Comparison of ENCODE assay signal across 27 cellular contexts in the genomic region with DNA sequence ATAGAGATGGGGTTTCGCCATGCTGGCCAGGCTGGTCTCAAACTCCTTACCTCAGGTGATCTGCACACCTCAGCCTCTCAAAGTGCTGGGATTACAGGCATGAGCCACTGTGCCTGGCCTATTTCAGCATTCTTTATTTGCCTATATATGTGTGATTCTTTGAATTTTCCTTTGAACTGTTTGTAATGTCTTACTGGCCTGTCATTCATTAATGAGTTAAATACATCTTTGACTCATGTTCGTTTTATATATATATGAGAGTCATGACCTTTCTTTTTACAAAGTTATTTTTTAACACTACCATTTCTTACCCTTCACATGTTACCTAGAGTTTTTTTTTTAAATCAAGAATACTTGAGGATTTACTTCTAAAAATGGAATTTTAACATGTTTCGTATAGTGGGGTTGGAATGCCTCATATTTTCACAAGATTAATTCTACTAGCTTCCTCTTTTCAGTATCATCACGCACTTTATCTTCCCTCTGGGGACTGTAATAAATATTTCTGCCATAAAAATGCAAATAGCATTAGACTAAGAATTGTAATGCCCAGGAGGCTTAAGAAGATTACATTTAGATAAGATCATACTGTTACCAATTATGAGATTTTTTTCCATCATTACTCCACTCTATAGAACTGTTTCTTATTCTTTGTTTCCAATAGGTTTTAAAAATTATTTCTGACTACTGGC.
A peak's percentile ranks its signal among the peaks of the same experiment; 100 is the strongest.
DNase-seq lines count a peak whose midpoint lies in the region; ATAC-seq and TF ChIP-seq lines count a peak whose summit lies in the region.
"Had no signal": no experiment of that assay in that cellular context is flagged by ENCODE, and none has a peak within 500 bp of the region (broad histone marks: within the 10 kb centered on the region; RNA-seq: fewer than 3 reads in every experiment).

No MANE protein-coding gene starts in this region.

- no peak overlapping the region for H3K4me3 Mint-ChIP-seq in memory B cell
- H3K4me3 Mint-ChIP-seq in activated CD4-positive, alpha-beta memory T cell treated with anti-CD3 and anti-CD28 coated beads, Interleukin-2, amount 10 ng/mL, durations not matched to agents 7 days and 5 days, result no peak overlapping the region
- H3K4me3 Mint-ChIP-seq: CD4-positive, alpha-beta memory T cell; GM23338; neural crest cell; T-helper 17 cell had no signal

- no peak for TF ChIP-seq CTCF in upper lobe of left lung (IDR thresholded peaks at IDR 0.05)

- H3K4me3 ChIP-seq in upper lobe of left lung, result no peak overlapping the region
- H3K4me3 ChIP-seq: adrenal gland, colonic mucosa, GM23338, psoas muscle, skin epidermis, tibial artery had no signal

- peaks cover 3% of the 10 kb centered on the region for H3K4me1 Mint-ChIP-seq in memory B cell
- no peaks in the 10 kb centered on the region for H3K4me1 Mint-ChIP-seq in activated CD4-positive, alpha-beta memory T cell treated with anti-CD3 and anti-CD28 coated beads, Interleukin-2, amount 10 ng/mL, durations not matched to agents 7 days and 5 days
- H3K4me1 Mint-ChIP-seq: CD4-positive, alpha-beta memory T cell; T-helper 17 cell had no signal

- intact Hi-C loops in Right ventricle myocardium superior (cut with DNase I), result no loop called here

- TF ChIP-seq POLR2A in upper lobe of left lung (IDR thresholded peaks at IDR 0.05), result no peak

- in situ Hi-C loops in Caki2 (cut with HindIII; ENCODE audit: low pct_unique_long_range_greater_than_20kb, low sequenced_read_pairs), result no loop called here

- H3K27me3 ChIP-seq in upper lobe of left lung, result no peaks in the 10 kb centered on the region
- H3K27me3 ChIP-seq: adrenal gland, colonic mucosa, tibial artery had no signal

- H3K27ac Mint-ChIP-seq in memory B cell, result no peak overlapping the region
- no peak overlapping the region for H3K27ac Mint-ChIP-seq in activated CD4-positive, alpha-beta memory T cell treated with anti-CD3 and anti-CD28 coated beads, Interleukin-2, amount 10 ng/mL, durations not matched to agents 7 days and 5 days
- H3K27ac Mint-ChIP-seq: CD4-positive, alpha-beta memory T cell; GM23338; T-helper 17 cell had no signal

- peaks cover 2% of the 10 kb centered on the region for H3K27me3 Mint-ChIP-seq in memory B cell
- H3K27me3 Mint-ChIP-seq in activated CD4-positive, alpha-beta memory T cell treated with anti-CD3 and anti-CD28 coated beads, Interleukin-2, amount 10 ng/mL, durations not matched to agents 7 days and 5 days, result peaks cover 9% of the 10 kb centered on the region
- H3K27me3 Mint-ChIP-seq: T-helper 17 cell had no signal

- peaks cover 11% of the 10 kb centered on the region for H3K9me3 Mint-ChIP-seq in memory B cell
- peaks cover 6% of the 10 kb centered on the region for H3K9me3 Mint-ChIP-seq in activated CD4-positive, alpha-beta memory T cell treated with anti-CD3 and anti-CD28 coated beads, Interleukin-2, amount 10 ng/mL, durations not matched to agents 7 days and 5 days

- no peaks in the 10 kb centered on the region for H3K36me3 Mint-ChIP-seq in memory B cell
- H3K36me3 Mint-ChIP-seq in activated CD4-positive, alpha-beta memory T cell treated with anti-CD3 and anti-CD28 coated beads, Interleukin-2, amount 10 ng/mL, durations not matched to agents 7 days and 5 days (ENCODE audit: low read depth), result no peaks in the 10 kb centered on the region

- CTCF ChIA-PET in activated CD4-positive, alpha-beta memory T cell treated with anti-CD3 and anti-CD28 coated beads, Interleukin-2, amount 10 ng/mL, durations not matched to agents 7 days and 5 days (lab: Charles Lee), result no interaction called here

- peaks cover 0 to under 1% (median 0%) of the 10 kb centered on the region in 4 donors for H3K4me1 ChIP-seq in upper lobe of left lung
- H3K4me1 ChIP-seq: adrenal gland, colonic mucosa, psoas muscle had no signal

- TF ChIP-seq EP300 in upper lobe of left lung (IDR thresholded peaks at IDR 0.05), result no peak

- no peak overlapping the region for H3K27ac ChIP-seq in upper lobe of left lung
- H3K27ac ChIP-seq: adrenal gland, colonic mucosa, psoas muscle, skin epidermis, tibial artery, VCaP had no signal

- 48 to 71% methylated on average over 4 of the region's 4 CpGs for WGBS in upper lobe of left lung, 2 donors

- POLR2A ChIA-PET in activated CD4-positive, alpha-beta memory T cell treated with anti-CD3 and anti-CD28 coated beads, Interleukin-2, amount 10 ng/mL, durations not matched to agents 7 days and 5 days (lab: Charles Lee), result no interaction called here

- no peaks in the 10 kb centered on the region for H3K9me3 ChIP-seq in upper lobe of left lung
- H3K9me3 ChIP-seq: adrenal gland, colonic mucosa, psoas muscle, tibial artery had no signal

- no peaks in the 10 kb centered on the region for H3K36me3 ChIP-seq in upper lobe of left lung
- H3K36me3 ChIP-seq: adrenal gland, colonic mucosa had no signal

- ATAC-seq in GM19452 (IDR thresholded peaks at IDR 0.05; ENCODE audit: unreplicated experiment), result peak; percentile 61
- ATAC-seq in memory B cell (ENCODE audit: low read depth), result peak; percentile 75
- no peak for ATAC-seq in upper lobe of left lung (ENCODE audit: low FRiP score in 2 of 2)
- ATAC-seq in Right ventricle myocardium superior (ENCODE audit: poor library complexity), result no peak
- ATAC-seq: GM23338; left colon; PC-3; psoas muscle; stimulated activated naive CD8-positive, alpha-beta T cell treated with anti-CD3 and anti-CD28 coated beads, Interleukin-15, Interleukin-2, amounts not matched to agents 100 U/mL and 50 U/mL, for 24 hours; T-helper 17 cell had no signal

- DNase-seq in Caki2 (ENCODE audit: low read depth), result peak; percentile 12
- peak; percentile 40 for DNase-seq in NCI-H1048 (lab: John Stamatoyannopoulos, UW)
- no peak for DNase-seq in memory B cell (ENCODE audit: low spot score in 2 of 2)
- no peak for DNase-seq in NCI-H2227 treated with DMSO at 0.1 percent for 48 hours (lab: John Stamatoyannopoulos, UW)
- DNase-seq in activated CD4-positive, alpha-beta memory T cell treated with anti-CD3 and anti-CD28 coated beads, Interleukin-2, amount 10 ng/mL, durations not matched to agents 7 days and 5 days, result no peak
- DNase-seq in upper lobe of left lung, result no peak
- no peak for DNase-seq in Right ventricle myocardium superior
- DNase-seq: activated CD4-positive, alpha-beta T cell treated with anti-CD3 and anti-CD28 coated beads, Interleukin-2, amount 50 U/mL, for 48 hours; adrenal gland; CD4-positive, alpha-beta memory T cell; colonic mucosa; DND-41; glutamatergic neuron; left colon; NCI-H1436; NCI-H69; PC-3; psoas muscle; stimulated activated CD4-positive, alpha-beta T cell treated with anti-CD3 and anti-CD28 coated beads, Interleukin-2, amount 100 ng/mL, for 48 hours; stimulated activated naive CD8-positive, alpha-beta T cell treated with anti-CD3 and anti-CD28 coated beads, Interleukin-15, Interleukin-2, amounts not matched to agents 100 U/mL and 50 U/mL, for 24 hours; T-helper 17 cell; tibial artery had no signal

Comparison
In these comparisons a context has a peak if more than half of its experiments do, and no peak if none do; other contexts are left out.
1. DNase-seq: peak in Caki2 (single experiment) and NCI-H1048 (single experiment); none in memory B cell (0 of 2), NCI-H2227 treated with DMSO at 0.1 percent for 48 hours (single experiment), activated CD4-positive, alpha-beta memory T cell treated with anti-CD3 and anti-CD28 coated beads, Interleukin-2, amount 10 ng/mL, durations not matched to agents 7 days and 5 days (single experiment), upper lobe of left lung (0 of 2) and Right ventricle myocardium superior (single experiment).
2. ATAC-seq: peak in GM19452 (single experiment) and memory B cell (single experiment); none in upper lobe of left lung (0 of 2) and Right ventricle myocardium superior (single experiment).